In the genomic region with DNA sequence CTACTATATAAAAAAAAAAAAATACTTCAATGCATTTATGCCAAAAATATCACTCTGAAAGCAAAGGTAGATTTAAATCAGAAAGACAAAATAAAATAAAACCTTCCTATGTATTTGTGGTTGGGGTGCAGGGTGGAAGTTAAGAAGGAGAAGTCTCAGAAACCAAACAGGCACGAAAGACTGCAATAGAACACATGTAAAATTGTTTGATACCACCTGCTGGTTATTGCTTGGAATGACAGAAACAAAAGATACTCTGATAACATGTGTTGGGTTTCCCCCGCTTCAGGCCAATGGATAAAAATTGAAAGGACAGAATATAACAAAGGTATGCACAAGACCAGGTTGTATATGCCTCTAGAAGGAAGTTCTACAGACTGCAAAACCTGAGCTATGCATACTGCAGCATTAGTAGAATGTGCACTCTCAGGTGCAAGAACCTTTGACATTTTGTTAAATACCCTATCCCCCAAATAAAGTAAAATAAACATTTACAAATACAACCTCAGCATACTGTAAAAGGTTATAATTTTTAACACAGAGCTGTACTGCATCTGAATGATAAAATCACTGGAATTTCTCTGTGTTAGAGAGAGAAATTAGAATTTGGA, we compare ENCODE assay signal across 9 cellular contexts.
DNase-seq lines count a peak whose midpoint lies in the region; ATAC-seq, FAIRE-seq and TF ChIP-seq lines count a peak whose summit lies in the region.
"Had no signal": no experiment of that assay in that cellular context is flagged by ENCODE, and none has a peak within 500 bp of the region (broad histone marks: within the 10 kb centered on the region; RNA-seq: fewer than 3 reads in every experiment).

No MANE protein-coding gene starts in this region.

- TF ChIP-seq CTCF in CD14-positive monocyte (IDR thresholded peaks at IDR 0.05), result peak; percentile 14

- H3K4me3 Mint-ChIP-seq in CD14-positive monocyte, result no peak overlapping the region
- H3K4me3 Mint-ChIP-seq: dendritic cell treated with granulocyte-macrophage colony-stimulating factor and Interleukin-4, amounts not matched to agents 40 ng/mL and 50 ng/mL, for 4 days had no signal

- no peak overlapping the region for H3K27ac Mint-ChIP-seq in CD14-positive monocyte
- H3K27ac Mint-ChIP-seq: dendritic cell treated with granulocyte-macrophage colony-stimulating factor and Interleukin-4, amounts not matched to agents 40 ng/mL and 50 ng/mL, for 4 days had no signal

- FAIRE-seq in RCC 7860 (lab: Jason Lieb, UNC), result peak; percentile 35

- no peaks in the 10 kb centered on the region for H3K27me3 Mint-ChIP-seq in CD14-positive monocyte (ENCODE audit: low read depth in 3 of 3)
- H3K27me3 Mint-ChIP-seq: dendritic cell treated with granulocyte-macrophage colony-stimulating factor and Interleukin-4, amounts not matched to agents 40 ng/mL and 50 ng/mL, for 4 days had no signal

- intact Hi-C loops in CD14-positive monocyte (cut with micrococcal nuclease) (no loop called here), sciatic nerve (cut with DNase I) (no loop called here)

- no peaks in the 10 kb centered on the region for H3K9me3 Mint-ChIP-seq in CD14-positive monocyte
- H3K9me3 Mint-ChIP-seq: dendritic cell treated with granulocyte-macrophage colony-stimulating factor and Interleukin-4, amounts not matched to agents 40 ng/mL and 50 ng/mL, for 4 days had no signal

- DNase-seq in CD14-positive monocyte (ENCODE audit: low spot score) (no peak), RCC 7860 (ENCODE audit: low spot score) (peak; percentile 26), globus pallidus (ENCODE audit: low spot score) (peak; percentile 9), DMS153 (lab: John Stamatoyannopoulos, UW) (no peak), sciatic nerve (ENCODE audit: low spot score) (no peak)
- DNase-seq in activated CD8-positive, alpha-beta memory T cell treated with anti-CD3 and anti-CD28 coated beads, Interleukin-2, amount 50 U/mL, for 48 hours, result no peak

- no peaks in the 10 kb centered on the region for H3K4me1 Mint-ChIP-seq in CD14-positive monocyte

- ATAC-seq in GM19043 (IDR thresholded peaks at IDR 0.05; ENCODE audit: low read depth, unreplicated experiment), result peak; percentile 83
- ATAC-seq in HG03439 (IDR thresholded peaks at IDR 0.05; ENCODE audit: unreplicated experiment), result peak; percentile 90
- ATAC-seq in sciatic nerve, result no peak

- no peaks in the 10 kb centered on the region for H3K36me3 Mint-ChIP-seq in CD14-positive monocyte

Comparison
In these comparisons a context has a peak if more than half of its experiments do, and no peak if none do; other contexts are left out.
1. DNase-seq: peak in RCC 7860 (single experiment) and globus pallidus (single experiment); none in CD14-positive monocyte (single experiment), DMS153 (single experiment), activated CD8-positive, alpha-beta memory T cell treated with anti-CD3 and anti-CD28 coated beads, Interleukin-2, amount 50 U/mL, for 48 hours (single experiment) and sciatic nerve (single experiment).